ENCODE assay signal across 13 cellular contexts in the genomic region with DNA sequence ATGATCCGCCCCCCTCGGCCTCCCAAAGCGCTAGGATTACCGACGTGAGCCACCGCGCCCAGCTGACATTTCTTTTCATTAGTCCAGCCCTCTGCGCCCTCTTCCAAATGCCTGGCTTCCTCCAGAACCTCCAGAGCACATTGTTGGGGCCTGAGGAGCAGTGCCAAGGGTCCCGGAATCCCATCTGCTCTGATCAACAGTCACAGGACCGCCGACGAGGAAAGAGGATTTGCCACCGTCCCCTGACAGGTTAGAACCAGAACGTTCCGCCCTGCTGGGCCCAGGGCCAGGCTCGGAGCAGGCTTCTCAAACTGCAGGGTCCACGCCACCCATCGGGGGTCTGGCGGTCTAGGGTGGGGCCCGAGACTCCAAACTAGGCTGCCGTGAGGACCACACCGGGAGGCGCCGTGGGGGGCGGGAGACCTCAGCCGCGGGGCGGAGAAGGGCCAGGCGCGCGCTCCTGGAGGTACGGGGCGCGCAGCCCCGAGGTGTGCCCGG. TPM values are rescaled to one million over a fixed set of nuclear protein-coding genes. Genes with fewer than 3 reads are reported as not detected.
A peak's percentile ranks its signal among the peaks of the same experiment; 100 is the strongest.
DNase-seq lines count a peak whose midpoint lies in the region; ATAC-seq, FAIRE-seq and TF ChIP-seq lines count a peak whose summit lies in the region.
"Had no signal": no experiment of that assay in that cellular context is flagged by ENCODE, and none has a peak within 500 bp of the region (broad histone marks: within the 10 kb centered on the region; RNA-seq: fewer than 3 reads in every experiment).

No MANE protein-coding gene starts in this region.

- in situ Hi-C loops in GM12878 (cut with MboI), result no loop called here

- H2AFZ ChIP-seq in GM23338, result peak overlapping the region; percentile 97
- H2AFZ ChIP-seq in GM12878 (ENCODE audit: control insufficient read depth, low read depth, low read length), result peak overlapping the region; percentile 78

- H3K27ac Mint-ChIP-seq in GM23338, result no peak overlapping the region
- H3K27ac Mint-ChIP-seq in naive thymus-derived CD8-positive, alpha-beta T cell, result no peak overlapping the region
- H3K27ac Mint-ChIP-seq: CD4-positive, alpha-beta T cell; H9 had no signal

- no peak for FAIRE-seq in GM12878 (lab: Jason Lieb, UNC)

- peaks cover 17% of the 10 kb centered on the region for H3K27me3 Mint-ChIP-seq in GM23338 (ENCODE audit: insufficient read depth, low read depth, poor library complexity)
- peaks cover 15 to 52% (median 34%) of the 10 kb centered on the region in 5 donors for H3K27me3 Mint-ChIP-seq in naive thymus-derived CD8-positive, alpha-beta T cell

- no peaks in the 10 kb centered on the region for H3K9me2 ChIP-seq in GM23338 (ENCODE audit: insufficient read depth)

- intact Hi-C loops in GM12878 (cut with micrococcal nuclease; ENCODE audit: unreplicated experiment), result loop anchor here (5.0 to 10.0 kb wide), 2 partner anchors 567 to 584 kb away; a partner anchor contains a TSS

- peaks cover 21 to 53% (median 36%) of the 10 kb centered on the region in 10 experiments for H3K4me1 ChIP-seq in BLaER1 treated with 17β-estradiol and CSF1 and Interleukin-3, amounts not matched to agents 10 nM and 100 nM
- H3K4me1 ChIP-seq in GM23338 (ENCODE audit: insufficient read depth), result no peaks in the 10 kb centered on the region
- peaks cover 5% of the 10 kb centered on the region; the same call in 1 of the 2 replicates for H3K4me1 ChIP-seq in GM12878 (ENCODE audit: control insufficient read depth, insufficient read depth, low read length)

- no peaks in the 10 kb centered on the region; the same call in 2 of the 3 replicates for H3K9me3 Mint-ChIP-seq in GM23338
- peaks cover 0 to 2% (median 0%) of the 10 kb centered on the region in 9 donors for H3K9me3 Mint-ChIP-seq in naive thymus-derived CD8-positive, alpha-beta T cell
- H3K9me3 Mint-ChIP-seq: CD4-positive, alpha-beta T cell; H9 had no signal

- no peaks in the 10 kb centered on the region; the same call in 1 of the 3 replicates for H3K4me1 Mint-ChIP-seq in GM23338
- H3K4me1 Mint-ChIP-seq in naive thymus-derived CD8-positive, alpha-beta T cell, result peaks cover 7 to 16% (median 10%) of the 10 kb centered on the region in 4 donors

- no peak for TF ChIP-seq POLR2A in GM12878 (IDR thresholded peaks at IDR 0.05; ENCODE audit: low read depth, low read length)

- RAD21 ChIA-PET in GM12878 (lab: Charles Lee; ENCODE audit: unreplicated experiment), result no interaction called here

- peaks cover 0 to 13% (median 5%) of the 10 kb centered on the region in 11 experiments; a peak in 7 of 22 replicates for H4K20me1 ChIP-seq in BLaER1 treated with 17β-estradiol and CSF1 and Interleukin-3, amounts not matched to agents 10 nM and 100 nM
- H4K20me1 ChIP-seq in GM23338 (replicated peaks; ENCODE audit: insufficient read depth) (no peaks in the 10 kb centered on the region), GM12878 (ENCODE audit: control insufficient read depth, insufficient read depth) (no peaks in the 10 kb centered on the region; the same call in 1 of the 2 replicates)

- no peak for TF ChIP-seq CTCF in GM23338 (conservative IDR thresholded peaks at IDR 0.05; ENCODE audit: low read depth in 2 of 2)
- no peak for TF ChIP-seq CTCF in GM12878 (IDR thresholded peaks at IDR 0.05 in 2 of 3, conservative IDR thresholded peaks at IDR 0.05 in 1 of 3; ENCODE audit: control insufficient read depth in 2 of 3, extremely low read depth in 1 of 3, insufficient read depth in 1 of 3, low read depth in 3 of 3, low read length in 3 of 3)
- no peak for TF ChIP-seq CTCF in WERI-Rb-1 (IDR thresholded peaks at IDR 0.05; ENCODE audit: low read depth, low read length)

- no peaks in the 10 kb centered on the region for H3K79me2 ChIP-seq in GM23338 (replicated peaks; ENCODE audit: insufficient read depth)
- no peaks in the 10 kb centered on the region for H3K79me2 ChIP-seq in GM12878 (ENCODE audit: control insufficient read depth, insufficient read depth, low read length)

- POLR2A ChIA-PET in GM12878 (lab: Charles Lee), result no interaction called here
- POLR2A ChIA-PET in naive thymus-derived CD8-positive, alpha-beta T cell (lab: Charles Lee), result no interaction called here

- H3K4me2 ChIP-seq in BLaER1 treated with 17β-estradiol and CSF1 and Interleukin-3, amounts not matched to agents 10 nM and 100 nM, result peak overlapping the region; percentile 96 to 99 (median 98)
- H3K4me2 ChIP-seq in GM23338, result peak overlapping the region; percentile 88
- peak overlapping the region; percentile 85 for H3K4me2 ChIP-seq in GM12878 (ENCODE audit: control insufficient read depth, insufficient read depth)

- SMC1A ChIA-PET in GM12878 (lab: Charles Lee; ENCODE audit: uncharacterized antibody, unreplicated experiment), result interaction anchor here (1.6 kb wide), 1 partner anchor 13 kb away, joined by 5 read pairs; no protein-coding TSS in a partner anchor

- peak; percentile 61 for DNase-seq in GM23338 (ENCODE audit: low spot score)
- no peak for DNase-seq in GM12878 (ENCODE audit: low read depth, low spot score)
- no peak for DNase-seq in naive thymus-derived CD8-positive, alpha-beta T cell
- no peak for DNase-seq in central memory CD4-positive, alpha-beta T cell
- no peak for DNase-seq in WERI-Rb-1
- DNase-seq in foreskin melanocyte, result no peak
- no peak for DNase-seq in NCI-H2081 treated with DMSO at 0.1 percent for 48 hours (lab: John Stamatoyannopoulos, UW)
- DNase-seq: CD4-positive, alpha-beta T cell; foreskin fibroblast; stimulated activated CD4-positive, alpha-beta T cell treated with anti-CD3 and anti-CD28 coated beads, Interleukin-1b, Interleukin-23, amount 100 ng/mL, for 48 hours had no signal

- no peak for TF ChIP-seq RAD21 in GM12878 (IDR thresholded peaks at IDR 0.05; ENCODE audit: insufficient read depth, low read depth, low read length)

- peak overlapping the region; percentile 47; the same call in 2 of the 3 replicates for H3K4me3 Mint-ChIP-seq in GM23338
- H3K4me3 Mint-ChIP-seq in naive thymus-derived CD8-positive, alpha-beta T cell, result peak overlapping the region in 6 of 10 donors; percentile 6 to 58 (median 38)
- H3K4me3 Mint-ChIP-seq: CD4-positive, alpha-beta T cell; H9 had no signal

- H3K36me3 ChIP-seq in BLaER1 treated with 17β-estradiol and CSF1 and Interleukin-3, amounts not matched to agents 10 nM and 100 nM, result no peaks in the 10 kb centered on the region
- H3K36me3 ChIP-seq in GM23338 (ENCODE audit: insufficient read depth) (peaks cover 3% of the 10 kb centered on the region; the same call in 1 of the 2 replicates), GM12878 (ENCODE audit: control insufficient read depth in 2 of 2, insufficient read depth in 2 of 2, low read length in 1 of 2) (no peaks in the 10 kb centered on the region), WERI-Rb-1 (no peaks in the 10 kb centered on the region)
- H3K36me3 ChIP-seq: thyroid gland had no signal

- peak overlapping the region; percentile 53 to 72 (median 62) for H3K4me3 ChIP-seq in BLaER1 treated with 17β-estradiol and CSF1 and Interleukin-3, amounts not matched to agents 10 nM and 100 nM
- H3K4me3 ChIP-seq in GM23338 (peak overlapping the region; percentile 62), GM12878 (peak overlapping the region; percentile 45; the same call in 1 of the 2 replicates), WERI-Rb-1 (ENCODE audit: low read depth, low read length) (no peak overlapping the region)

- H3K9ac ChIP-seq in BLaER1 treated with 17β-estradiol and CSF1 and Interleukin-3, amounts not matched to agents 10 nM and 100 nM, result peak overlapping the region; percentile 62 to 81 (median 76)
- H3K9ac ChIP-seq in GM12878 (ENCODE audit: control insufficient read depth, insufficient read depth, low read length), result peak overlapping the region; percentile 42; the same call in 1 of the 2 replicates

- peak; percentile 59 for ATAC-seq in GM23338
- no peak for ATAC-seq in GM12878
- ATAC-seq in naive thymus-derived CD8-positive, alpha-beta T cell, result peak; percentile 17 to 26

- peaks cover 4% of the 10 kb centered on the region; the same call in 1 of the 2 replicates for H3F3A ChIP-seq in GM23338 (replicated peaks; ENCODE audit: low read depth)

- 40% methylated on average over 33 of the region's 36 CpGs for WGBS in GM12878 (ENCODE audit: insufficient coverage, insufficient replicate concordance, low lambda C conversion rate, missing lambda C conversion rate)

- peaks cover 0 to 7% (median 0%) of the 10 kb centered on the region in 11 experiments; a peak in 1 of 22 replicates for H3K9me3 ChIP-seq in BLaER1 treated with 17β-estradiol and CSF1 and Interleukin-3, amounts not matched to agents 10 nM and 100 nM (replicated peaks in 1 of 11)
- H3K9me3 ChIP-seq in GM12878 (replicated peaks; ENCODE audit: control insufficient read depth, insufficient read depth, low read length) (peaks cover 3% of the 10 kb centered on the region; the same call in 1 of the 3 replicates), WERI-Rb-1 (ENCODE audit: severe bottlenecking) (peaks cover 4% of the 10 kb centered on the region)
- H3K9me3 ChIP-seq: thyroid gland had no signal

- CTCF ChIA-PET in GM12878 (lab: Yijun Ruan, JAX), result interaction anchor here (0.7 to 1.6 kb wide), 4 partner anchors 27 to 633 kb away, joined by 3 to 5 read pairs (median 3); no protein-coding TSS in a partner anchor

- no TSS peak for BruUV-seq in GM12878 (replicated peaks; lab: Mats Ljungman, UMichigan)

- H3K27ac ChIP-seq in BLaER1 treated with 17β-estradiol and CSF1 and Interleukin-3, amounts not matched to agents 10 nM and 100 nM, result peak overlapping the region; percentile 51 to 79 (median 66); a peak in 20 of 22 replicates
- H3K27ac ChIP-seq in GM23338 (ENCODE audit: low read depth) (no peak overlapping the region), GM12878 (ENCODE audit: control insufficient read depth, insufficient read depth) (no peak overlapping the region), WERI-Rb-1 (no peak overlapping the region)
- H3K27ac ChIP-seq: thyroid gland had no signal

- H3K36me3 Mint-ChIP-seq in GM23338 (ENCODE audit: low read depth), result no peaks in the 10 kb centered on the region
- no peaks in the 10 kb centered on the region for H3K36me3 Mint-ChIP-seq in naive thymus-derived CD8-positive, alpha-beta T cell

- peaks cover 0 to 3% (median 0%) of the 10 kb centered on the region in 11 experiments; a peak in 1 of 22 replicates for H3K27me3 ChIP-seq in BLaER1 treated with 17β-estradiol and CSF1 and Interleukin-3, amounts not matched to agents 10 nM and 100 nM
- H3K27me3 ChIP-seq in GM23338 (ENCODE audit: insufficient read depth) (peaks cover 22% of the 10 kb centered on the region), GM12878 (replicated peaks in 1 of 2; ENCODE audit: control insufficient read depth in 2 of 2, insufficient read depth in 2 of 2, low read length in 1 of 2) (no peaks in the 10 kb centered on the region; a peak in 1 of 4 replicates), WERI-Rb-1 (ENCODE audit: insufficient read depth, low read depth, severe bottlenecking) (no peaks in the 10 kb centered on the region)

- no peak for TF ChIP-seq EP300 in GM12878 (IDR thresholded peaks at IDR 0.05; ENCODE audit: borderline replicate concordance in 1 of 2, control insufficient read depth in 1 of 2, low read depth in 2 of 2, low read length in 2 of 2)

RNA-seq across cellular contexts. Expression of a gene that starts 36.9 kb away (rescaled TPM):
- total RNA-seq in GM23338 (2014; rRNA removed; shearing (Covaris generic)), result 314 and 367 TPM in 2 replicates
- polyA plus RNA-seq in GM23338 (2016; fragmentation: Nextera tagmentation; extraction: Ambion mirVana) (240 and 241 TPM in 2 replicates), GM12878 (2011; rRNA removed) (57.5 and 96.3 TPM in 2 replicates), GM12878 (2014; fragmentation: Illumina TruSeq; extraction: Trizol) (82.9 and 170 TPM in 2 replicates), GM12878 (2014; fragmentation: Nextera tagmentation; extraction: Ambion mirVana) (10 to 100 TPM in 1 of 2 experiments, 1 to 10 TPM in 1; 5.4 to 16.9 TPM), GM12878 (2014; rRNA removed) (185 and 204 TPM in 2 replicates), GM12878 (2016; fragmentation: Nextera tagmentation; extraction: Ambion mirVana) (100 to 1,000 TPM; 191 to 195 TPM)
- total RNA-seq in GM12878 (2013; cell fraction: nucleolus; rRNA removed), result 42.5 and 42.9 TPM in 2 replicates
- total RNA-seq in GM12878 (2014; rRNA removed) (110 and 131 TPM in 2 replicates), GM12878 (2014; rRNA removed; fragmentation: Illumina TruSeq; extraction: Trizol) (102 and 110 TPM in 2 replicates), GM12878 (2021) (155 and 167 TPM in 2 replicates)
- polyA plus RNA-seq in GM12878 (2011; ENCODE audit: low read depth), result 46.6 TPM
- 139 and 172 TPM in 2 replicates for polyA plus RNA-seq in GM12878 (2011; cell fraction: cytosol; rRNA removed)
- 53.0 and 55.2 TPM in 2 replicates for polyA plus RNA-seq in GM12878 (2011; cell fraction: nucleus; rRNA removed)
- 79.4 and 173 TPM in 2 replicates for polyA plus RNA-seq in GM12878 (2012)
- 118 and 121 TPM in 2 replicates for polyA minus RNA-seq in GM12878 (2011; rRNA and poly(A)+ RNA removed)
- 26.1 and 33.1 TPM in 2 replicates for polyA minus RNA-seq in GM12878 (2011; cell fraction: cytosol; rRNA and poly(A)+ RNA removed)
- 5.1 and 9.5 TPM in 2 replicates for polyA minus RNA-seq in GM12878 (2011; cell fraction: nucleus; rRNA and poly(A)+ RNA removed)
- 10 to 100 TPM; 30.9 to 38.7 TPM for total RNA-seq in naive thymus-derived CD8-positive, alpha-beta T cell
- 10 to 100 TPM; 35.4 to 56.7 (median 53.8) TPM for polyA plus RNA-seq in naive thymus-derived CD8-positive, alpha-beta T cell

Comparison
In these comparisons a context has a peak if more than half of its experiments do, and no peak if none do; other contexts are left out.
1. H3K27ac ChIP-seq: peak in BLaER1 treated with 17β-estradiol and CSF1 and Interleukin-3, amounts not matched to agents 10 nM and 100 nM (11 of 11); none in GM23338 (single experiment), GM12878 (single experiment) and WERI-Rb-1 (single experiment).
2. Peak in every context shown above with its lines, with median percentiles within 50 percentile points of each other: H3K4me2 ChIP-seq.